In genomic region chr12:52980096-52980694, GRCh38 we compare ENCODE assay signal across 12 cellular contexts. TPM values are rescaled to one million over a fixed set of nuclear protein-coding genes. Genes with fewer than 3 reads are reported as not detected.
"Had no signal": no experiment of that assay in that cellular context is flagged by ENCODE, and none has a peak within 500 bp of the region (broad histone marks: within the 10 kb centered on the region; RNA-seq: fewer than 3 reads in every experiment).

No MANE protein-coding gene starts in this region.

- H3K36me3 Mint-ChIP-seq: activated naive CD8-positive, alpha-beta T cell; brain; immature natural killer cell; stimulated activated effector memory CD8-positive, alpha-beta T cell treated with anti-CD3 and anti-CD28 coated beads, Interleukin-12 subunit alpha, Interleukin-12 subunit beta, amount 100 ng/mL, for 72 hours had no signal

- FAIRE-seq: frontal cortex, pancreas had no signal

- H3K27ac Mint-ChIP-seq: activated CD4-positive, alpha-beta T cell treated with anti-CD3 and anti-CD28 coated beads, Interleukin-2, amount 10 ng/mL, durations not matched to agents 7 days and 5 days; activated naive CD8-positive, alpha-beta T cell; immature natural killer cell; stimulated activated effector memory CD8-positive, alpha-beta T cell treated with anti-CD3 and anti-CD28 coated beads, Interleukin-12 subunit alpha, Interleukin-12 subunit beta, amount 100 ng/mL, for 72 hours had no signal

- H3K4me1 ChIP-seq: uterus had no signal

- DNase-seq: cortex of kidney had no signal

- H3K9me3 ChIP-seq: heart left ventricle, pancreas, uterus had no signal

- H3K4me3 ChIP-seq: heart left ventricle, pancreas, uterus had no signal

- H3K9me3 Mint-ChIP-seq: activated CD4-positive, alpha-beta T cell treated with anti-CD3 and anti-CD28 coated beads, Interleukin-2, amount 10 ng/mL, durations not matched to agents 7 days and 5 days; brain; stimulated activated effector memory CD8-positive, alpha-beta T cell treated with anti-CD3 and anti-CD28 coated beads, Interleukin-12 subunit alpha, Interleukin-12 subunit beta, amount 100 ng/mL, for 72 hours had no signal

- H3K4me3 Mint-ChIP-seq: activated CD4-positive, alpha-beta T cell treated with anti-CD3 and anti-CD28 coated beads, Interleukin-2, amount 10 ng/mL, durations not matched to agents 7 days and 5 days; activated naive CD8-positive, alpha-beta T cell; brain; immature natural killer cell; stimulated activated effector memory CD8-positive, alpha-beta T cell treated with anti-CD3 and anti-CD28 coated beads, Interleukin-12 subunit alpha, Interleukin-12 subunit beta, amount 100 ng/mL, for 72 hours had no signal

- H3K27me3 ChIP-seq: pancreas, uterus had no signal

- H3K27ac ChIP-seq: epithelial cell of prostate, heart left ventricle, pancreas, uterus had no signal

- H3K4me1 Mint-ChIP-seq: activated CD4-positive, alpha-beta T cell treated with anti-CD3 and anti-CD28 coated beads, Interleukin-2, amount 10 ng/mL, durations not matched to agents 7 days and 5 days; immature natural killer cell had no signal

- H3K36me3 ChIP-seq: heart left ventricle, pancreas, uterus had no signal

RNA-seq across cellular contexts. Expression of gene KRT18, which starts 31.3 kb away (rescaled TPM):
- total RNA-seq: myocyte had no signal
